In genomic region chr22:37898441-37899181, GRCh38 we compare ENCODE assay signal across 11 cellular contexts. TPM values are rescaled to one million over a fixed set of nuclear protein-coding genes. Genes with fewer than 3 reads are reported as not detected.
DNase-seq lines count a peak whose midpoint lies in the region; ATAC-seq and TF ChIP-seq lines count a peak whose summit lies in the region.
"Had no signal": no experiment of that assay in that cellular context is flagged by ENCODE, and none has a peak within 500 bp of the region (broad histone marks: within the 10 kb centered on the region; RNA-seq: fewer than 3 reads in every experiment).

No MANE protein-coding gene starts in this region.

- no peak for DNase-seq in activated T-cell treated with anti-CD3 and anti-CD28 coated beads, Interleukin-2, amount 50 U/mL, for 72 hours
- no peak for DNase-seq in activated T-cell treated with anti-CD3 and anti-CD28 coated beads, Interleukin-2, amount 50 U/mL, for 4 hours
- no peak for DNase-seq in central memory CD8-positive, alpha-beta T cell (ENCODE audit: low spot score in 2 of 2)
- DNase-seq in type B pancreatic cell (ENCODE audit: extremely low spot score, unreplicated experiment) (no peak), DMS153 treated with DMSO at 0.1 percent for 48 hours (lab: John Stamatoyannopoulos, UW; ENCODE audit: unreplicated experiment) (no peak)
- no peak for DNase-seq in stimulated activated naive B cell treated with anti-CD40 and anti-IgM and Interleukin-4, amounts not matched to agents 10 μg/mL and 1 μg/mL and 100 μg/mL, for 72 hours
- DNase-seq: glutamatergic neuron, MV-4-11, tibial artery had no signal

- peak overlapping the region; percentile 31 for H3K27ac Mint-ChIP-seq in activated T-cell treated with anti-CD3 and anti-CD28 coated beads, Interleukin-2, amount 50 U/mL, for 72 hours
- H3K27ac Mint-ChIP-seq in central memory CD8-positive, alpha-beta T cell (ENCODE audit: low read depth), result peak overlapping the region; percentile 41
- peak overlapping the region; percentile 85 for H3K27ac Mint-ChIP-seq in type B pancreatic cell
- no peak overlapping the region for H3K27ac Mint-ChIP-seq in stimulated activated naive B cell treated with anti-CD40 and anti-IgM and Interleukin-4, amounts not matched to agents 10 μg/mL and 1 μg/mL and 100 μg/mL, for 72 hours

- H3K36me3 Mint-ChIP-seq in activated T-cell treated with anti-CD3 and anti-CD28 coated beads, Interleukin-2, amount 50 U/mL, for 72 hours (ENCODE audit: insufficient read depth in 2 of 2), result no peaks in the 10 kb centered on the region
- H3K36me3 Mint-ChIP-seq in activated T-cell treated with anti-CD3 and anti-CD28 coated beads, Interleukin-2, amount 50 U/mL, for 4 hours (ENCODE audit: insufficient read depth), result no peaks in the 10 kb centered on the region
- H3K36me3 Mint-ChIP-seq in central memory CD8-positive, alpha-beta T cell (ENCODE audit: insufficient read depth), result no peaks in the 10 kb centered on the region
- H3K36me3 Mint-ChIP-seq in type B pancreatic cell, result no peaks in the 10 kb centered on the region
- H3K36me3 Mint-ChIP-seq in stimulated activated naive B cell treated with anti-CD40 and anti-IgM and Interleukin-4, amounts not matched to agents 10 μg/mL and 1 μg/mL and 100 μg/mL, for 72 hours, result peaks cover 3 to 4% of the 10 kb centered on the region in 2 donors

- WGBS in mesodermal cell (ENCODE audit: insufficient coverage in 2 of 2), 2 experiments, result 77 to 78% methylated on average over 6 to 9 of the region's 9 CpGs

- TF ChIP-seq CTCF in type B pancreatic cell (conservative IDR thresholded peaks at IDR 0.05), result no peak

- ATAC-seq in activated T-cell treated with anti-CD3 and anti-CD28 coated beads, Interleukin-2, amount 50 U/mL, for 72 hours (replicated peaks in 1 of 2), result no peak
- no peak for ATAC-seq in activated T-cell treated with anti-CD3 and anti-CD28 coated beads, Interleukin-2, amount 50 U/mL, for 4 hours
- no peak for ATAC-seq in central memory CD8-positive, alpha-beta T cell (replicated peaks; ENCODE audit: extremely low read depth, poor library complexity, severe bottlenecking)
- ATAC-seq in GM19455 (IDR thresholded peaks at IDR 0.05; ENCODE audit: unreplicated experiment), result no peak
- ATAC-seq in stimulated activated naive B cell treated with anti-CD40 and anti-IgM and Interleukin-4, amounts not matched to agents 10 μg/mL and 1 μg/mL and 100 μg/mL, for 72 hours (replicated peaks), result no peak

- no peaks in the 10 kb centered on the region for H3K9me3 ChIP-seq in mesodermal cell (ENCODE audit: control insufficient read depth, low read length)
- H3K9me3 ChIP-seq: tibial artery had no signal

- H3K4me3 Mint-ChIP-seq in activated T-cell treated with anti-CD3 and anti-CD28 coated beads, Interleukin-2, amount 50 U/mL, for 72 hours, result no peak overlapping the region
- no peak overlapping the region for H3K4me3 Mint-ChIP-seq in activated T-cell treated with anti-CD3 and anti-CD28 coated beads, Interleukin-2, amount 50 U/mL, for 4 hours
- H3K4me3 Mint-ChIP-seq in central memory CD8-positive, alpha-beta T cell, result no peak overlapping the region
- H3K4me3 Mint-ChIP-seq in type B pancreatic cell, result peak overlapping the region; percentile 9
- H3K4me3 Mint-ChIP-seq in stimulated activated naive B cell treated with anti-CD40 and anti-IgM and Interleukin-4, amounts not matched to agents 10 μg/mL and 1 μg/mL and 100 μg/mL, for 72 hours, result no peak overlapping the region

- no peaks in the 10 kb centered on the region for H3K36me3 ChIP-seq in mesodermal cell (ENCODE audit: control insufficient read depth, insufficient read depth, low read length)
- H3K36me3 ChIP-seq: tibial artery had no signal

- peaks cover 51% of the 10 kb centered on the region for H3K4me1 ChIP-seq in mesodermal cell (ENCODE audit: control insufficient read depth, insufficient read depth, low read length, poor library complexity, severe bottlenecking)

- peak overlapping the region; percentile 57 for H3K27ac ChIP-seq in mesodermal cell (ENCODE audit: low read depth, low read length, severe bottlenecking)
- H3K27ac ChIP-seq: tibial artery had no signal

- H3K4me1 Mint-ChIP-seq in activated T-cell treated with anti-CD3 and anti-CD28 coated beads, Interleukin-2, amount 50 U/mL, for 72 hours (ENCODE audit: low read depth), result peaks cover 27% of the 10 kb centered on the region
- peaks cover 18% of the 10 kb centered on the region for H3K4me1 Mint-ChIP-seq in activated T-cell treated with anti-CD3 and anti-CD28 coated beads, Interleukin-2, amount 50 U/mL, for 4 hours (ENCODE audit: low read depth)
- peaks cover 10% of the 10 kb centered on the region for H3K4me1 Mint-ChIP-seq in central memory CD8-positive, alpha-beta T cell
- peaks cover 35% of the 10 kb centered on the region for H3K4me1 Mint-ChIP-seq in type B pancreatic cell (ENCODE audit: unreplicated experiment)
- H3K4me1 Mint-ChIP-seq in stimulated activated naive B cell treated with anti-CD40 and anti-IgM and Interleukin-4, amounts not matched to agents 10 μg/mL and 1 μg/mL and 100 μg/mL, for 72 hours, result peaks cover 7 to 23% of the 10 kb centered on the region in 2 donors

- H3K4me3 ChIP-seq in mesodermal cell (ENCODE audit: extremely low read depth, insufficient read depth, low read length, poor library complexity, severe bottlenecking), result no peak overlapping the region
- H3K4me3 ChIP-seq: tibial artery had no signal

- no peaks in the 10 kb centered on the region for H3K9me3 Mint-ChIP-seq in activated T-cell treated with anti-CD3 and anti-CD28 coated beads, Interleukin-2, amount 50 U/mL, for 72 hours
- H3K9me3 Mint-ChIP-seq in activated T-cell treated with anti-CD3 and anti-CD28 coated beads, Interleukin-2, amount 50 U/mL, for 4 hours, result no peaks in the 10 kb centered on the region
- no peaks in the 10 kb centered on the region for H3K9me3 Mint-ChIP-seq in central memory CD8-positive, alpha-beta T cell
- H3K9me3 Mint-ChIP-seq in type B pancreatic cell, result no peaks in the 10 kb centered on the region
- no peaks in the 10 kb centered on the region for H3K9me3 Mint-ChIP-seq in stimulated activated naive B cell treated with anti-CD40 and anti-IgM and Interleukin-4, amounts not matched to agents 10 μg/mL and 1 μg/mL and 100 μg/mL, for 72 hours

- H3K27me3 Mint-ChIP-seq in activated T-cell treated with anti-CD3 and anti-CD28 coated beads, Interleukin-2, amount 50 U/mL, for 72 hours (ENCODE audit: low read depth), result no peaks in the 10 kb centered on the region
- H3K27me3 Mint-ChIP-seq in activated T-cell treated with anti-CD3 and anti-CD28 coated beads, Interleukin-2, amount 50 U/mL, for 4 hours (ENCODE audit: low read depth), result no peaks in the 10 kb centered on the region
- no peaks in the 10 kb centered on the region for H3K27me3 Mint-ChIP-seq in central memory CD8-positive, alpha-beta T cell
- no peaks in the 10 kb centered on the region for H3K27me3 Mint-ChIP-seq in type B pancreatic cell
- H3K27me3 Mint-ChIP-seq in stimulated activated naive B cell treated with anti-CD40 and anti-IgM and Interleukin-4, amounts not matched to agents 10 μg/mL and 1 μg/mL and 100 μg/mL, for 72 hours, result no peaks in the 10 kb centered on the region

RNA-seq across cellular contexts. Expression of gene MICALL1, which starts 7.5 kb away (rescaled TPM):
- 10 to 100 TPM; 21.3 to 21.6 TPM for total RNA-seq in activated T-cell treated with anti-CD3 and anti-CD28 coated beads, Interleukin-2, amount 50 U/mL, for 72 hours
- 10 to 100 TPM; 16.0 to 16.2 (median 16.0) TPM for total RNA-seq in activated T-cell treated with anti-CD3 and anti-CD28 coated beads, Interleukin-2, amount 50 U/mL, for 4 hours
- 49.6 TPM for polyA plus RNA-seq in mesodermal cell (2013, experiment 1 of 2)
- polyA plus RNA-seq in mesodermal cell (2013, experiment 2 of 2), result 41.5 TPM
- total RNA-seq in type B pancreatic cell (ENCODE audit: low replicate concordance), result 56.5 and 107 TPM in 2 replicates

RNA-seq across cellular contexts. Expression of gene EIF3L, which starts 49.4 kb away (rescaled TPM):
- total RNA-seq in activated T-cell treated with anti-CD3 and anti-CD28 coated beads, Interleukin-2, amount 50 U/mL, for 72 hours, result 100 to 1,000 TPM; 826 to 905 TPM
- total RNA-seq in activated T-cell treated with anti-CD3 and anti-CD28 coated beads, Interleukin-2, amount 50 U/mL, for 4 hours, result 100 to 1,000 TPM; 448 to 518 (median 461) TPM
- 396 TPM for polyA plus RNA-seq in mesodermal cell (2013, experiment 1 of 2)
- polyA plus RNA-seq in mesodermal cell (2013, experiment 2 of 2), result 387 TPM
- total RNA-seq in type B pancreatic cell (ENCODE audit: low replicate concordance), result 578 and 740 TPM in 2 replicates

RNA-seq across cellular contexts. Expression of gene ANKRD54, which starts 54.5 kb away (rescaled TPM):
- 10 to 100 TPM; 22.8 to 28.2 TPM for total RNA-seq in activated T-cell treated with anti-CD3 and anti-CD28 coated beads, Interleukin-2, amount 50 U/mL, for 72 hours
- total RNA-seq in activated T-cell treated with anti-CD3 and anti-CD28 coated beads, Interleukin-2, amount 50 U/mL, for 4 hours, result 10 to 100 TPM; 28.0 to 30.4 (median 29.7) TPM
- polyA plus RNA-seq in mesodermal cell (2013, experiment 1 of 2), result 17.8 TPM
- 18.1 TPM for polyA plus RNA-seq in mesodermal cell (2013, experiment 2 of 2)
- 24.2 and 29.4 TPM in 2 replicates for total RNA-seq in type B pancreatic cell (ENCODE audit: low replicate concordance)

RNA-seq across cellular contexts. Expression of gene C22orf23, which starts 54.8 kb away (rescaled TPM):
- total RNA-seq in activated T-cell treated with anti-CD3 and anti-CD28 coated beads, Interleukin-2, amount 50 U/mL, for 72 hours, result under 1 TPM; 0.19 to 0.30 TPM
- total RNA-seq in activated T-cell treated with anti-CD3 and anti-CD28 coated beads, Interleukin-2, amount 50 U/mL, for 4 hours, result under 1 TPM in 1 of 3 donors, not detected in 2; 0.46 TPM
- polyA plus RNA-seq in mesodermal cell (2013, experiment 1 of 2), result 0.70 TPM
- polyA plus RNA-seq in mesodermal cell (2013, experiment 2 of 2), result 0.91 TPM
- 0.64 and 0.70 TPM in 2 replicates for total RNA-seq in type B pancreatic cell (ENCODE audit: low replicate concordance)

RNA-seq across cellular contexts. Expression of gene POLR2F, which starts 54.9 kb away (rescaled TPM):
- 10 to 100 TPM; 43.4 to 47.9 TPM for total RNA-seq in activated T-cell treated with anti-CD3 and anti-CD28 coated beads, Interleukin-2, amount 50 U/mL, for 72 hours
- 100 to 1,000 TPM; 155 to 176 (median 163) TPM for total RNA-seq in activated T-cell treated with anti-CD3 and anti-CD28 coated beads, Interleukin-2, amount 50 U/mL, for 4 hours
- polyA plus RNA-seq in mesodermal cell (2013, experiment 1 of 2), result 121 TPM
- 107 TPM for polyA plus RNA-seq in mesodermal cell (2013, experiment 2 of 2)
- 92.0 and 99.6 TPM in 2 replicates for total RNA-seq in type B pancreatic cell (ENCODE audit: low replicate concordance)
